1 cellular context compared by ENCODE assay signal in the genomic region with DNA sequence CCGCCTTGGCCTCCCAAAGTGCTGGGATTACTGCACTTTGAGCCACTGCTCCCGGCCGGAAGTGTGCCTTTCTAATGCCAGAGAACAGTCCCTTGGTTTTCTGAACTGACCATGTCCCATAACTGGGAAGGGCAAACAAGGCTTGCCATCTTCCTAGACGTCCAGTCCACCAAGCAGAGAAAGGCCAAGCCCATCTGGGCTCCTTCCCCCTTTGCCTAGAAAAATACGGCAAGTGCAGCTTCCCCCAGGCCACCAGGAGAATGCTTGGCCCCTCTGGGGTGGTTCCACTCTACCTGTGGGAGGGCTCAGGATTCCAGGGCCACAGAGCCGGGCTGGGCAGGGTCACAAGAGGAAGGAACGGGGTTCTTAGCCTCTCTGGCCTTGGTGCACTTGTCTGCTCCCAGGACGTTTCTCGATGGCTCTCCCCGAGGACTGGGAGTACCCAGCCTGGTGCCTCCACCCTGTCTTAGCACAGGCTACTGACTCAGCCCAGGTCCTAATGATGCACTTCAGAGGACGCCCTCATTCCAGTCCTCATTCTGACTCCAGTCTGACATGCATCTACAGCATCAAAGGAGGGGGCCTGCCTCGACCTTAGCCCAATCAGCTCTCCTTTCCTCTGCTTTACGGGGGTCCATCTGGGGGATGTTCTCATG.
TF ChIP-seq lines count a peak whose summit lies in the region.

No MANE protein-coding gene starts in this region.

TF ChIP-seq in K562, 482 proteins besides CTCF, POLR2A, EP300 and RAD21:
- 0 out of 2 replicates have a peak, but pooled peaks have one; percentile 1 for TF ChIP-seq ZNF316 (IDR thresholded peaks at IDR 0.05)
- no peak for TF ChIP-seq HNRNPK (IDR thresholded peaks at IDR 0.05; ENCODE audit: low read depth, low read length, poor library complexity, severe bottlenecking)
TF ChIP-seq in K562: peak in this region for 1.
